18 cellular contexts compared by ENCODE assay signal in the genomic region with DNA sequence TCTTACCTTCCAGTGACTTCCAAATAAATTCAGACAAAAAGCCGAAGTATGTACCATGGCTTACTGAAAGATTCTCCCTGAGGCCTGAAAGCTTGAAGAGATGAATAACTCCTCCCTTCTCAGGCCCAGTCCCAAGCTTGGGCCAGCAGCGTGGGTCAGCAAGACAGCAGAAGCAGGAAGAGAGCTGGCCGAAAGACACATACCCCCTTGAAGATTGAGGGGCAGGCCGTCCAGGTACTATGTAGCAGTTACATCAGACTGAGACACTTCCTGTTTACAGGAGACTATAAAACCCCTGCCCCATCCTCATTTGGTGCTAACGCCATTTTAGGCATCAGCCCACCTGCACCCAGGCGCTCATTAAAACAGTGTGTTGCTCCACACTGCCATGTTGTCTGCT. TPM values are rescaled to one million over a fixed set of nuclear protein-coding genes. Genes with fewer than 3 reads are reported as not detected.
DNase-seq lines count a peak whose midpoint lies in the region; ATAC-seq and TF ChIP-seq lines count a peak whose summit lies in the region.
"Had no signal": no experiment of that assay in that cellular context is flagged by ENCODE, and none has a peak within 500 bp of the region (broad histone marks: within the 10 kb centered on the region; RNA-seq: fewer than 3 reads in every experiment).

No MANE protein-coding gene starts in this region.

- no peak overlapping the region for H3K9ac ChIP-seq in BLaER1

- H3K9me3 Mint-ChIP-seq in CD14-positive monocyte (no peaks in the 10 kb centered on the region), T-cell (peaks cover 0 to 4% (median 0%) of the 10 kb centered on the region in 3 donors), type B pancreatic cell (no peaks in the 10 kb centered on the region)
- no peaks in the 10 kb centered on the region for H3K9me3 Mint-ChIP-seq in central memory CD8-positive, alpha-beta T cell

- H3K4me1 Mint-ChIP-seq in CD14-positive monocyte (peaks cover 7% of the 10 kb centered on the region), T-cell (peaks cover 62 to 63% (median 62%) of the 10 kb centered on the region in 3 donors), type B pancreatic cell (ENCODE audit: unreplicated experiment) (no peaks in the 10 kb centered on the region)
- H3K4me1 Mint-ChIP-seq in central memory CD8-positive, alpha-beta T cell: peaks cover 40% of the 10 kb centered on the region

- peaks cover 48 to 74% of the 10 kb centered on the region in 2 donors for H3K36me3 Mint-ChIP-seq in CD14-positive monocyte
- peaks cover 34% of the 10 kb centered on the region for H3K36me3 Mint-ChIP-seq in T-cell
- H3K36me3 Mint-ChIP-seq in central memory CD8-positive, alpha-beta T cell (ENCODE audit: insufficient read depth): peaks cover 29% of the 10 kb centered on the region
- peaks cover 25% of the 10 kb centered on the region for H3K36me3 Mint-ChIP-seq in type B pancreatic cell

- POLR2A ChIA-PET in T-cell (lab: Charles Lee): interaction anchor here in 1 of 2 donors (0.6 kb wide), 1 partner anchor 685 kb away, joined by 5 read pairs; no protein-coding TSS in a partner anchor

- H3K4me3 Mint-ChIP-seq in CD14-positive monocyte (no peak overlapping the region), T-cell (peak overlapping the region in 2 of 3 donors; percentile 41 to 58), type B pancreatic cell (no peak overlapping the region)
- H3K4me3 Mint-ChIP-seq in central memory CD8-positive, alpha-beta T cell: peak overlapping the region; percentile 2

- no peak for DNase-seq in CD14-positive monocyte (ENCODE audit: low spot score)
- DNase-seq in T-cell: peak in 27 of 34 experiments; percentile 3 to 59 (median 25)
- no peak for DNase-seq in central memory CD8-positive, alpha-beta T cell (ENCODE audit: low spot score in 2 of 2)
- DNase-seq in type B pancreatic cell (ENCODE audit: extremely low spot score, unreplicated experiment): no peak
- DNase-seq in NCI-H82 treated with DMSO at 0.1 percent for 48 hours (lab: John Stamatoyannopoulos, UW; ENCODE audit: unreplicated experiment): no peak
- DNase-seq in NCI-H1105 treated with DMSO at 0.1 percent for 48 hours (lab: John Stamatoyannopoulos, UW): no peak
- DNase-seq: effector CD8-positive, alpha-beta T cell; KG1; MV-4-11; NCI-H1694; NCI-H748 treated with DMSO at 0.1 percent for 48 hours; OCI-M1; stimulated activated CD4-positive, alpha-beta T cell treated with anti-CD3 and anti-CD28 coated beads, Interleukin-2, amount 100 ng/mL, for 48 hours; transverse colon had no signal

- H3K27ac ChIP-seq in BLaER1: peak overlapping the region; percentile 3; the same call in 1 of the 2 replicates
- H3K27ac ChIP-seq: transverse colon had no signal

- H3K27me3 ChIP-seq in BLaER1: no peaks in the 10 kb centered on the region
- H3K27me3 ChIP-seq: transverse colon had no signal

- TF ChIP-seq CTCF in CD14-positive monocyte (IDR thresholded peaks at IDR 0.05) (no peak), type B pancreatic cell (conservative IDR thresholded peaks at IDR 0.05) (no peak)

- H4K20me1 ChIP-seq in BLaER1: no peaks in the 10 kb centered on the region; the same call in 1 of the 2 replicates

- H3K27ac Mint-ChIP-seq in CD14-positive monocyte: peak overlapping the region in 5 of 7 donors; percentile 8 to 81 (median 20)
- peak overlapping the region; percentile 94 to 95 for H3K27ac Mint-ChIP-seq in T-cell
- H3K27ac Mint-ChIP-seq in central memory CD8-positive, alpha-beta T cell (ENCODE audit: low read depth): peak overlapping the region; percentile 30
- H3K27ac Mint-ChIP-seq in type B pancreatic cell: no peak overlapping the region

- H3K4me1 ChIP-seq in BLaER1: peaks cover 36% of the 10 kb centered on the region
- H3K4me1 ChIP-seq: transverse colon had no signal

- peaks cover 59% of the 10 kb centered on the region for H3K36me3 ChIP-seq in BLaER1

- CTCF ChIA-PET in T-cell (lab: Charles Lee): interaction anchor here (0.6 to 1.4 kb wide), 3 partner anchors 15 to 546 kb away, joined by 3 to 4 read pairs (median 4); a partner anchor contains a TSS

- H3K9me3 ChIP-seq in BLaER1: no peaks in the 10 kb centered on the region
- H3K9me3 ChIP-seq: transverse colon had no signal

- H3K4me3 ChIP-seq in BLaER1: no peak overlapping the region
- H3K4me3 ChIP-seq: lung, skin epidermis, transverse colon had no signal

- peak overlapping the region; percentile 64 for H3K4me2 ChIP-seq in BLaER1

- intact Hi-C loops in CD14-positive monocyte (cut with micrococcal nuclease): no loop called here

- H3K27me3 Mint-ChIP-seq in CD14-positive monocyte (ENCODE audit: low read depth in 3 of 3): no peaks in the 10 kb centered on the region
- H3K27me3 Mint-ChIP-seq in T-cell: no peaks in the 10 kb centered on the region
- H3K27me3 Mint-ChIP-seq in central memory CD8-positive, alpha-beta T cell: no peaks in the 10 kb centered on the region
- no peaks in the 10 kb centered on the region for H3K27me3 Mint-ChIP-seq in type B pancreatic cell

- ATAC-seq in T-cell (replicated peaks in 1 of 4) (peak in 2 of 4 experiments; percentile 34 to 36), HG02571 (IDR thresholded peaks at IDR 0.05; ENCODE audit: unreplicated experiment) (no peak)
- ATAC-seq in central memory CD8-positive, alpha-beta T cell (replicated peaks; ENCODE audit: extremely low read depth, poor library complexity, severe bottlenecking): no peak

RNA-seq across cellular contexts. Expression of a gene that starts 15.0 kb away (rescaled TPM):
- 100 to 1,000 TPM; 286 to 302 TPM for polyA plus RNA-seq in CD14-positive monocyte
- total RNA-seq in T-cell: 100 to 1,000 TPM in 2 of 5 donors, 10 to 100 TPM in 3; 56.2 to 120 (median 67.6) TPM
- total RNA-seq in type B pancreatic cell (ENCODE audit: low replicate concordance): 109 and 114 TPM in 2 replicates

Comparison
In these comparisons a context has a peak if more than half of its experiments do, and no peak if none do; other contexts are left out.
1. DNase-seq: peak in T-cell (27 of 34); none in CD14-positive monocyte (single experiment), central memory CD8-positive, alpha-beta T cell (0 of 2), type B pancreatic cell (single experiment), NCI-H82 treated with DMSO at 0.1 percent for 48 hours (single experiment) and NCI-H1105 treated with DMSO at 0.1 percent for 48 hours (single experiment).
2. H3K4me3 Mint-ChIP-seq: peak in T-cell (2 of 3) and central memory CD8-positive, alpha-beta T cell (single experiment); none in CD14-positive monocyte (0 of 2) and type B pancreatic cell (single experiment).